Comparison of ENCODE assay signal across 18 cellular contexts in genomic region chr22:29987143-29987542, GRCh38.
DNase-seq lines count a peak whose midpoint lies in the region; ATAC-seq and TF ChIP-seq lines count a peak whose summit lies in the region.
"Had no signal": no experiment of that assay in that cellular context is flagged by ENCODE, and none has a peak within 500 bp of the region (broad histone marks: within the 10 kb centered on the region; RNA-seq: fewer than 3 reads in every experiment).

No MANE protein-coding gene starts in this region.

- CTCF ChIA-PET in WTC11 (lab: Charles Lee) = no interaction called here

- DNase-seq in Right ventricle myocardium superior = no peak
- DNase-seq in left ventricle myocardium inferior = no peak
- DNase-seq in WTC11 (ENCODE audit: low spot score) = no peak
- peak; percentile 68 for DNase-seq in islet precursor cell
- no peak for DNase-seq in upper lobe of right lung
- DNase-seq: ACHN; activated CD4-positive, alpha-beta T cell treated with anti-CD3 and anti-CD28 coated beads, Interleukin-2, amount 10 ng/mL, durations not matched to agents 24 days and 14 days; activated naive CD8-positive, alpha-beta T cell treated with anti-CD3 and anti-CD28 coated beads for 36 hours; activated T-cell treated with anti-CD3 and anti-CD28 coated beads, Interleukin-2, amount 50 U/mL, for 24 hours; H7; NCI-H187 treated with DMSO at 0.1 percent for 48 hours; SJCRH30; stimulated activated CD4-positive, alpha-beta T cell treated with anti-CD3 and anti-CD28 coated beads, Interleukin-12 subunit alpha, Interleukin-12 subunit beta, amount 100 ng/mL, for 4 hours; stimulated activated naive CD4-positive, alpha-beta T cell treated with Interleukin-2 at 50 U/mL for 16 hours; T-helper 9 cell had no signal

- H3K4me1 Mint-ChIP-seq in WTC11 = peaks cover 16% of the 10 kb centered on the region
- H3K4me1 Mint-ChIP-seq: activated naive CD8-positive, alpha-beta T cell treated with anti-CD3 and anti-CD28 coated beads for 36 hours had no signal

- H3K27me3 ChIP-seq in left ventricle myocardium inferior (ENCODE audit: low read depth) (no peaks in the 10 kb centered on the region), upper lobe of right lung (no peaks in the 10 kb centered on the region)
- H3K27me3 ChIP-seq: SJCRH30 had no signal

- TF ChIP-seq CTCF in left ventricle myocardium inferior (IDR thresholded peaks at IDR 0.05; ENCODE audit: borderline replicate concordance) (no peak), WTC11 (IDR thresholded peaks at IDR 0.05) (no peak), upper lobe of right lung (IDR thresholded peaks at IDR 0.05) (no peak)

- intact Hi-C loops in Right ventricle myocardium superior (cut with DNase I) (no loop called here), left ventricle myocardium inferior (cut with micrococcal nuclease) (no loop called here), upper lobe of right lung (cut with DNase I) (no loop called here)

- H3K27ac Mint-ChIP-seq in WTC11 = peak overlapping the region; percentile 89; the same call in 1 of the 2 replicates
- H3K27ac Mint-ChIP-seq: activated CD4-positive, alpha-beta T cell treated with anti-CD3 and anti-CD28 coated beads, Interleukin-2, amount 10 ng/mL, durations not matched to agents 24 days and 14 days; activated naive CD8-positive, alpha-beta T cell treated with anti-CD3 and anti-CD28 coated beads for 36 hours; activated T-cell treated with anti-CD3 and anti-CD28 coated beads, Interleukin-2, amount 50 U/mL, for 24 hours had no signal

- no peak overlapping the region for H3K27ac ChIP-seq in left ventricle myocardium inferior (replicated peaks)
- no peak overlapping the region for H3K27ac ChIP-seq in upper lobe of right lung
- H3K27ac ChIP-seq: SJCRH30 had no signal

- H3K36me3 ChIP-seq in left ventricle myocardium inferior (peaks cover 42% of the 10 kb centered on the region), upper lobe of right lung (peaks cover 41% of the 10 kb centered on the region)

- no peaks in the 10 kb centered on the region for H3K4me1 ChIP-seq in left ventricle myocardium inferior
- H3K4me1 ChIP-seq in upper lobe of right lung = no peaks in the 10 kb centered on the region

- H3K9me3 Mint-ChIP-seq in WTC11 = no peaks in the 10 kb centered on the region
- H3K9me3 Mint-ChIP-seq: activated CD4-positive, alpha-beta T cell treated with anti-CD3 and anti-CD28 coated beads, Interleukin-2, amount 10 ng/mL, durations not matched to agents 24 days and 14 days; activated naive CD8-positive, alpha-beta T cell treated with anti-CD3 and anti-CD28 coated beads for 36 hours; activated T-cell treated with anti-CD3 and anti-CD28 coated beads, Interleukin-2, amount 50 U/mL, for 24 hours had no signal

- H3K4me3 Mint-ChIP-seq in WTC11 = no peak overlapping the region
- H3K4me3 Mint-ChIP-seq: activated CD4-positive, alpha-beta T cell treated with anti-CD3 and anti-CD28 coated beads, Interleukin-2, amount 10 ng/mL, durations not matched to agents 24 days and 14 days; activated naive CD8-positive, alpha-beta T cell treated with anti-CD3 and anti-CD28 coated beads for 36 hours; activated T-cell treated with anti-CD3 and anti-CD28 coated beads, Interleukin-2, amount 50 U/mL, for 24 hours had no signal

- H3K36me3 Mint-ChIP-seq in WTC11 = peaks cover 5% of the 10 kb centered on the region; the same call in 1 of the 2 replicates

- POLR2A ChIA-PET in WTC11 (lab: Charles Lee) = no interaction called here

- H3K4me3 ChIP-seq in left ventricle myocardium inferior (no peak overlapping the region), upper lobe of right lung (no peak overlapping the region)
- H3K4me3 ChIP-seq: SJCRH30 had no signal

- ATAC-seq in Right ventricle myocardium superior (ENCODE audit: poor library complexity) (peak; percentile 34), WTC11 (no peak; the same call in 1 of the 2 replicates), upper lobe of right lung (peak; percentile 95), GM18868 (IDR thresholded peaks at IDR 0.05; ENCODE audit: unreplicated experiment) (no peak), HG02884 (IDR thresholded peaks at IDR 0.05; ENCODE audit: unreplicated experiment) (no peak), GM19463 (IDR thresholded peaks at IDR 0.05; ENCODE audit: unreplicated experiment) (no peak)

- no peaks in the 10 kb centered on the region for H3K27me3 Mint-ChIP-seq in WTC11 (ENCODE audit: low read depth)
- H3K27me3 Mint-ChIP-seq: activated CD4-positive, alpha-beta T cell treated with anti-CD3 and anti-CD28 coated beads, Interleukin-2, amount 10 ng/mL, durations not matched to agents 24 days and 14 days; activated naive CD8-positive, alpha-beta T cell treated with anti-CD3 and anti-CD28 coated beads for 36 hours; activated T-cell treated with anti-CD3 and anti-CD28 coated beads, Interleukin-2, amount 50 U/mL, for 24 hours had no signal

- H3K9me3 ChIP-seq in left ventricle myocardium inferior (replicated peaks) (no peaks in the 10 kb centered on the region), upper lobe of right lung (no peaks in the 10 kb centered on the region)
- H3K9me3 ChIP-seq: SJCRH30 had no signal

TF ChIP-seq in WTC11, 78 proteins besides CTCF, POLR2A, EP300 and RAD21 (continues in another document):
- TF ChIP-seq GRHL2 (CRISPR knock-in tag; IDR thresholded peaks at IDR 0.05; ENCODE audit: insufficient replicate concordance, severe bottlenecking) = no peak
- no peak for TF ChIP-seq ATF3 (CRISPR knock-in tag; conservative IDR thresholded peaks at IDR 0.05)
- no peak for TF ChIP-seq NR1H2 (CRISPR knock-in tag; IDR thresholded peaks at IDR 0.05)
- no peak for TF ChIP-seq AFF4 (CRISPR knock-in tag; IDR thresholded peaks at IDR 0.05; ENCODE audit: borderline replicate concordance)
- no peak for TF ChIP-seq RORB (CRISPR knock-in tag; IDR thresholded peaks at IDR 0.05)
- TF ChIP-seq, protein P1, sequence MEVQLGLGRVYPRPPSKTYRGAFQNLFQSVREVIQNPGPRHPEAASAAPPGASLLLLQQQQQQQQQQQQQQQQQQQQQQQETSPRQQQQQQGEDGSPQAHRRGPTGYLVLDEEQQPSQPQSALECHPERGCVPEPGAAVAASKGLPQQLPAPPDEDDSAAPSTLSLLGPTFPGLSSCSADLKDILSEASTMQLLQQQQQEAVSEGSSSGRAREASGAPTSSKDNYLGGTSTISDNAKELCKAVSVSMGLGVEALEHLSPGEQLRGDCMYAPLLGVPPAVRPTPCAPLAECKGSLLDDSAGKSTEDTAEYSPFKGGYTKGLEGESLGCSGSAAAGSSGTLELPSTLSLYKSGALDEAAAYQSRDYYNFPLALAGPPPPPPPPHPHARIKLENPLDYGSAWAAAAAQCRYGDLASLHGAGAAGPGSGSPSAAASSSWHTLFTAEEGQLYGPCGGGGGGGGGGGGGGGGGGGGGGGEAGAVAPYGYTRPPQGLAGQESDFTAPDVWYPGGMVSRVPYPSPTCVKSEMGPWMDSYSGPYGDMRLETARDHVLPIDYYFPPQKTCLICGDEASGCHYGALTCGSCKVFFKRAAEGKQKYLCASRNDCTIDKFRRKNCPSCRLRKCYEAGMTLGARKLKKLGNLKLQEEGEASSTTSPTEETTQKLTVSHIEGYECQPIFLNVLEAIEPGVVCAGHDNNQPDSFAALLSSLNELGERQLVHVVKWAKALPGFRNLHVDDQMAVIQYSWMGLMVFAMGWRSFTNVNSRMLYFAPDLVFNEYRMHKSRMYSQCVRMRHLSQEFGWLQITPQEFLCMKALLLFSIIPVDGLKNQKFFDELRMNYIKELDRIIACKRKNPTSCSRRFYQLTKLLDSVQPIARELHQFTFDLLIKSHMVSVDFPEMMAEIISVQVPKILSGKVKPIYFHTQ (CRISPR knock-in tag; IDR thresholded peaks at IDR 0.05) = no peak
- no peak for TF ChIP-seq E2F5 (CRISPR knock-in tag; IDR thresholded peaks at IDR 0.05)
- no peak for TF ChIP-seq NR2C2 (CRISPR knock-in tag; IDR thresholded peaks at IDR 0.05)

Comparison
In these comparisons a context has a peak if more than half of its experiments do, and no peak if none do; other contexts are left out.
1. ATAC-seq: peak in Right ventricle myocardium superior (single experiment) and upper lobe of right lung (single experiment); none in WTC11 (single experiment), GM18868 (single experiment), HG02884 (single experiment) and GM19463 (single experiment).